7 cellular contexts compared by ENCODE assay signal in genomic region chr10:17229717-17229966, GRCh38. TPM values are rescaled to one million over a fixed set of nuclear protein-coding genes. Genes with fewer than 3 reads are reported as not detected.
DNase-seq lines count a peak whose midpoint lies in the region; ATAC-seq, FAIRE-seq and TF ChIP-seq lines count a peak whose summit lies in the region.

No MANE protein-coding gene starts in this region.

- H3K27me3 Mint-ChIP-seq in effector memory CD8-positive, alpha-beta T cell, result no peaks in the 10 kb centered on the region
- no peaks in the 10 kb centered on the region for H3K27me3 Mint-ChIP-seq in osteocyte (ENCODE audit: unreplicated experiment)

- peak overlapping the region; percentile 93 to 94 for H3K4me3 Mint-ChIP-seq in effector memory CD8-positive, alpha-beta T cell
- peak overlapping the region; percentile 93 for H3K4me3 Mint-ChIP-seq in osteocyte (ENCODE audit: unreplicated experiment)

- peaks cover 45 to 58% of the 10 kb centered on the region in 2 donors for H3K4me1 Mint-ChIP-seq in effector memory CD8-positive, alpha-beta T cell (ENCODE audit: low read depth in 2 of 2)
- peaks cover 50% of the 10 kb centered on the region for H3K4me1 Mint-ChIP-seq in osteocyte (ENCODE audit: unreplicated experiment)

- DNase-seq in LNCaP clone FGC (ENCODE audit: low read depth) (no peak), osteocyte (ENCODE audit: extremely low spot score, unreplicated experiment) (no peak), 8988T (no peak), GM12892 (ENCODE audit: insufficient read length) (no peak)
- DNase-seq in effector memory CD8-positive, alpha-beta T cell, result no peak

- H3K36me3 Mint-ChIP-seq in effector memory CD8-positive, alpha-beta T cell (ENCODE audit: insufficient read depth), result peaks cover 84% of the 10 kb centered on the region
- H3K36me3 Mint-ChIP-seq in osteocyte (ENCODE audit: unreplicated experiment), result peaks cover 35% of the 10 kb centered on the region

- FAIRE-seq in GM12892 (lab: Jason Lieb, UNC), result no peak

- peak; percentile 5 for ATAC-seq in GM19397 (IDR thresholded peaks at IDR 0.05; ENCODE audit: unreplicated experiment)
- ATAC-seq in effector memory CD8-positive, alpha-beta T cell (replicated peaks), result no peak
- no peak for ATAC-seq in GM19023 (IDR thresholded peaks at IDR 0.05; ENCODE audit: unreplicated experiment)

- TF ChIP-seq CTCF in LNCaP clone FGC (IDR thresholded peaks at IDR 0.05; ENCODE audit: control insufficient read depth, extremely low read depth, insufficient read depth), result no peak
- TF ChIP-seq CTCF in osteocyte (IDR thresholded peaks at IDR 0.05), result no peak

- H3K27ac Mint-ChIP-seq in effector memory CD8-positive, alpha-beta T cell, result peak overlapping the region; percentile 100
- peak overlapping the region; percentile 99 for H3K27ac Mint-ChIP-seq in osteocyte (ENCODE audit: unreplicated experiment)

- H3K4me3 ChIP-seq in LNCaP clone FGC (ENCODE audit: low read depth, low read length), result peak overlapping the region; percentile 50

- H3K9me3 Mint-ChIP-seq in effector memory CD8-positive, alpha-beta T cell, result no peaks in the 10 kb centered on the region
- no peaks in the 10 kb centered on the region for H3K9me3 Mint-ChIP-seq in osteocyte (ENCODE audit: unreplicated experiment)

- TF ChIP-seq POLR2A in GM12892 (IDR thresholded peaks at IDR 0.05; ENCODE audit: low read depth, low read length), result no peak

RNA-seq across cellular contexts. Expression of gene VIM, which starts 1.6 kb away (rescaled TPM):
- total RNA-seq in osteocyte, result 2,114 and 2,178 TPM in 2 replicates
- polyA plus RNA-seq in GM12892 (2012; ENCODE audit: missing spikeins), result 162 TPM

RNA-seq across cellular contexts. Expression of gene TRDMT1, which starts 28.2 kb away (rescaled TPM):
- 5.9 and 6.6 TPM in 2 replicates for total RNA-seq in osteocyte
- 4.4 TPM for polyA plus RNA-seq in GM12892 (2012; ENCODE audit: missing spikeins)
